In the genomic region with DNA sequence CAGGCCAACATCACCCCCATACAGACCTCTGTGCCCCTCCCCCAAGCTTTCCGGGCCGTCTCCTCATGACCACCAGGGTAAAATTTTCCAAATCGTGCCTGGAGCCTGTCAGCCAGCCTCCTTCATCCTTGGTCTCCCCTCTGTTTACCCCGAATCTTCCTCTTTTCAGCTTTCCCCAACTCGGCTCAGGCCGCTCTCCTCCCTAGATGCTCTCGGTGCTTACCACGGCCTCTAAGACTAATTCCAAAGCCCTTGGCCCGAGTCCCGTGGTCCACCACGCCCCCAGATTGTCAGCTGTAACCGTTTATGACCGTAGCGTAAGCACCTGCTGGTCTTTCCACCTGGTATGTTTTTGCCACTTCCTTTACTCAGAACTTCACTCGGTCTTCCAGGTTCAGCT, we compare ENCODE assay signal across 9 cellular contexts. TPM values are rescaled to one million over a fixed set of nuclear protein-coding genes. Genes with fewer than 3 reads are reported as not detected.
A peak's percentile ranks its signal among the peaks of the same experiment; 100 is the strongest.
DNase-seq lines count a peak whose midpoint lies in the region; ATAC-seq and TF ChIP-seq lines count a peak whose summit lies in the region.
"Had no signal": no experiment of that assay in that cellular context is flagged by ENCODE, and none has a peak within 500 bp of the region (broad histone marks: within the 10 kb centered on the region; RNA-seq: fewer than 3 reads in every experiment).

No MANE protein-coding gene starts in this region.

- peak overlapping the region; percentile 6 for H3K4me2 ChIP-seq in parathyroid adenoma (ENCODE audit: low read length)

- no peaks in the 10 kb centered on the region for H3K36me3 ChIP-seq in parathyroid adenoma (ENCODE audit: control insufficient read depth, insufficient read depth, low read length)

- no peak overlapping the region for H3K27ac Mint-ChIP-seq in T-helper 1 cell treated with Interleukin-12 subunit alpha and Interleukin-12 subunit beta and Interleukin-4 antibody, amounts not matched to agents 30 μg/mL and 1 μg/mL, for 36 hours
- no peak overlapping the region for H3K27ac Mint-ChIP-seq in central memory CD8-positive, alpha-beta T cell (ENCODE audit: low read depth)

- H3K4me1 ChIP-seq in parathyroid adenoma, result no peaks in the 10 kb centered on the region

- no peaks in the 10 kb centered on the region for H3K36me3 Mint-ChIP-seq in T-helper 1 cell treated with Interleukin-12 subunit alpha and Interleukin-12 subunit beta and Interleukin-4 antibody, amounts not matched to agents 30 μg/mL and 1 μg/mL, for 36 hours (ENCODE audit: low read depth)
- peaks cover 7% of the 10 kb centered on the region for H3K36me3 Mint-ChIP-seq in central memory CD8-positive, alpha-beta T cell (ENCODE audit: insufficient read depth)

- no peak overlapping the region for H3K4me3 ChIP-seq in Jurkat, Clone E6-1 (ENCODE audit: low read length)
- H3K4me3 ChIP-seq in parathyroid adenoma (ENCODE audit: low read depth, low read length), result no peak overlapping the region

- DNase-seq in T-helper 1 cell, result no peak
- DNase-seq in Jurkat, Clone E6-1 (ENCODE audit: low read depth, low spot score), result peak; percentile 32
- no peak for DNase-seq in central memory CD8-positive, alpha-beta T cell (ENCODE audit: low spot score in 2 of 2)
- DNase-seq in amniotic stem cell (lab: John Stamatoyannopoulos, UW), result no peak
- DNase-seq: NCI-H1092 treated with DMSO at 0.1 percent for 48 hours had no signal

- peaks cover 14% of the 10 kb centered on the region for H3K4me1 Mint-ChIP-seq in T-helper 1 cell treated with Interleukin-12 subunit alpha and Interleukin-12 subunit beta and Interleukin-4 antibody, amounts not matched to agents 30 μg/mL and 1 μg/mL, for 36 hours (ENCODE audit: low read depth)
- peaks cover 17% of the 10 kb centered on the region for H3K4me1 Mint-ChIP-seq in central memory CD8-positive, alpha-beta T cell

- TF ChIP-seq CTCF in parathyroid adenoma (IDR thresholded peaks at IDR 0.05), result no peak

- H3K27me3 ChIP-seq in parathyroid adenoma (ENCODE audit: control insufficient read depth, insufficient read depth, low read length), result peaks cover 12% of the 10 kb centered on the region

- no peak overlapping the region for H3K27ac ChIP-seq in parathyroid adenoma

- H3K9me3 ChIP-seq in parathyroid adenoma (ENCODE audit: control insufficient read depth, low read length), result no peaks in the 10 kb centered on the region

- ATAC-seq in central memory CD8-positive, alpha-beta T cell (replicated peaks; ENCODE audit: extremely low read depth, poor library complexity, severe bottlenecking), result no peak
- ATAC-seq in GM19397 (IDR thresholded peaks at IDR 0.05; ENCODE audit: unreplicated experiment), result no peak
- ATAC-seq in GM21528 (IDR thresholded peaks at IDR 0.05; ENCODE audit: low FRiP score, unreplicated experiment), result no peak

- no peaks in the 10 kb centered on the region for H3K9me3 Mint-ChIP-seq in T-helper 1 cell treated with Interleukin-12 subunit alpha and Interleukin-12 subunit beta and Interleukin-4 antibody, amounts not matched to agents 30 μg/mL and 1 μg/mL, for 36 hours
- no peaks in the 10 kb centered on the region for H3K9me3 Mint-ChIP-seq in central memory CD8-positive, alpha-beta T cell

- peaks cover 46% of the 10 kb centered on the region for H3K27me3 Mint-ChIP-seq in T-helper 1 cell treated with Interleukin-12 subunit alpha and Interleukin-12 subunit beta and Interleukin-4 antibody, amounts not matched to agents 30 μg/mL and 1 μg/mL, for 36 hours (ENCODE audit: low read depth)
- peaks cover 48% of the 10 kb centered on the region for H3K27me3 Mint-ChIP-seq in central memory CD8-positive, alpha-beta T cell

- H3K4me3 Mint-ChIP-seq in T-helper 1 cell treated with Interleukin-12 subunit alpha and Interleukin-12 subunit beta and Interleukin-4 antibody, amounts not matched to agents 30 μg/mL and 1 μg/mL, for 36 hours, result peak overlapping the region; percentile 19
- H3K4me3 Mint-ChIP-seq in central memory CD8-positive, alpha-beta T cell, result peak overlapping the region; percentile 14

- no peaks in the 10 kb centered on the region for H3K79me2 ChIP-seq in parathyroid adenoma

- H2AFZ ChIP-seq in parathyroid adenoma, result no peak overlapping the region

- H3K9ac ChIP-seq in parathyroid adenoma, result no peak overlapping the region

RNA-seq across cellular contexts. Expression of a gene that starts 1.4 kb away (rescaled TPM):
- polyA plus RNA-seq in Jurkat, Clone E6-1 (2012; ENCODE audit: insufficient read depth, insufficient read length), result 4.3 TPM

RNA-seq across cellular contexts. Expression of a gene that starts 7.6 kb away (rescaled TPM):
- polyA plus RNA-seq in Jurkat, Clone E6-1 (2012; ENCODE audit: insufficient read depth, insufficient read length), result 45.0 TPM

RNA-seq across cellular contexts. Expression of a gene that starts 46.0 kb away (rescaled TPM):
- 477 TPM for polyA plus RNA-seq in Jurkat, Clone E6-1 (2012; ENCODE audit: insufficient read depth, insufficient read length)

RNA-seq across cellular contexts. Expression of a gene that starts 46.3 kb away (rescaled TPM):
- 35.8 TPM for polyA plus RNA-seq in Jurkat, Clone E6-1 (2012; ENCODE audit: insufficient read depth, insufficient read length)
